8 cellular contexts compared by ENCODE assay signal in the genomic region with DNA sequence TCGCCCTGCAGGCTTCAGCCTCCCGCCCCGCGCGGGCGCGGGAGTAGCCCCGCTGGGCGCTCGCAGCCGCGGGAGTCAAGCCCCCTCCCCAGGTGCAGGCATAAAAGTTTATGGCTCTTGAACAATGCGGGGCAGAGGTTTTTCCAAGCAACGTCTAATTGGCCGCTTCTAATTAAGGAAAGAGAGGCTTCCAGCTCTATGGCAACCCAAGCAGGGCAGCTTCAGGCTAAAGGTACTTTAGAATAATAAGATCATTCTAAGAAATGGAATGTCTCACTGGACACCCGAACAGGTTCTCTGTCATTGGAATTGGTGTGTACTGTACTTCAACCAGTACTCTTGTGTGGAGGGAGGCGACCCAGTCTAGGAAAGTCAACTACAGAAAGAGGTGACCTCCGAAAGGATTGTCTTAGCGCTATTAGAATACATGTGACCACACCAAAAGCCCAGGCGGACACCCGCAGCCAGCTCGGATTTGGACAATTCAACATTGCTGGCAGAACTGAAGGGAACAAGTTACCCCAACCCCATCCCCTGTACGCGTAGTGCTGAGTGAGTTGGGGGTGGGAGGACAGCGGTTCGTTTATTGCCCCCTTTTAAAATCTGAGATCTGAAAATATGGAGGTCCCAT. TPM values are rescaled to one million over a fixed set of nuclear protein-coding genes. Genes with fewer than 3 reads are reported as not detected.
DNase-seq lines count a peak whose midpoint lies in the region; ATAC-seq and TF ChIP-seq lines count a peak whose summit lies in the region.

No MANE protein-coding gene starts in this region.

- H3K27me3 Mint-ChIP-seq in MCF 10A (ENCODE audit: insufficient read depth, unreplicated experiment) (peaks cover 67% of the 10 kb centered on the region), mesothelial cell of epicardium (ENCODE audit: low read depth) (peaks cover 53% of the 10 kb centered on the region)

- TF ChIP-seq CTCF in right atrium auricular region (IDR thresholded peaks at IDR 0.05) (no peak), MCF 10A (IDR thresholded peaks at IDR 0.05; ENCODE audit: unreplicated experiment) (no peak), mesothelial cell of epicardium (IDR thresholded peaks at IDR 0.05; ENCODE audit: unreplicated experiment) (no peak)

- peak overlapping the region; percentile 27 to 54 for H3K4me3 ChIP-seq in right atrium auricular region

- peak overlapping the region; percentile 78 for H3K4me3 Mint-ChIP-seq in MCF 10A (ENCODE audit: unreplicated experiment)
- H3K4me3 Mint-ChIP-seq in mesothelial cell of epicardium, result peak overlapping the region; percentile 55

- H3K36me3 ChIP-seq in right atrium auricular region, result no peaks in the 10 kb centered on the region

- intact Hi-C loops in Right ventricle myocardium inferior (cut with DNase I), result no loop called here
- intact Hi-C loops in MCF 10A (cut with micrococcal nuclease), result no loop called here

- peaks cover 61 to 74% of the 10 kb centered on the region in 2 donors for H3K27me3 ChIP-seq in right atrium auricular region

- POLR2A ChIA-PET in MCF 10A (lab: Yijun Ruan, JAX), result interaction anchor here (0.6 to 1.2 kb wide), 3 partner anchors 11 to 297 kb away, joined by 3 to 4 read pairs (median 3); no protein-coding TSS in a partner anchor

- no peaks in the 10 kb centered on the region for H3K36me3 Mint-ChIP-seq in MCF 10A (ENCODE audit: insufficient read depth, unreplicated experiment)
- H3K36me3 Mint-ChIP-seq in mesothelial cell of epicardium, result no peaks in the 10 kb centered on the region

- H3K27ac Mint-ChIP-seq in MCF 10A (ENCODE audit: low read depth, unreplicated experiment) (no peak overlapping the region), mesothelial cell of epicardium (no peak overlapping the region)

- ATAC-seq in Right ventricle myocardium inferior (no peak), GM21381 (IDR thresholded peaks at IDR 0.05; ENCODE audit: unreplicated experiment) (no peak), GM18861 (IDR thresholded peaks at IDR 0.05; ENCODE audit: unreplicated experiment) (no peak)

- CTCF ChIA-PET in MCF 10A (lab: Yijun Ruan, JAX), result interaction anchor here (0.5 to 1.5 kb wide), 5 partner anchors 9 to 353 kb away, joined by 3 to 7 read pairs (median 3); no protein-coding TSS in a partner anchor

- no peaks in the 10 kb centered on the region for H3K9me3 Mint-ChIP-seq in MCF 10A (ENCODE audit: unreplicated experiment)
- no peaks in the 10 kb centered on the region for H3K9me3 Mint-ChIP-seq in mesothelial cell of epicardium

- BruUV-seq in MCF 10A (replicated peaks; lab: Mats Ljungman, UMichigan), result no TSS peak

- H3K4me1 Mint-ChIP-seq in MCF 10A (ENCODE audit: insufficient read depth, unreplicated experiment) (no peaks in the 10 kb centered on the region), mesothelial cell of epicardium (peaks cover 21% of the 10 kb centered on the region)

- DNase-seq in right atrium auricular region (ENCODE audit: low spot score) (no peak), Right ventricle myocardium inferior (ENCODE audit: missing footprints) (no peak), MCF 10A (ENCODE audit: unreplicated experiment) (peak; percentile 16), mesothelial cell of epicardium (ENCODE audit: low spot score in 2 of 2, unreplicated experiment in 2 of 2) (no peak), NCI-H774 (lab: John Stamatoyannopoulos, UW) (no peak)
- no peak for DNase-seq in NK-92 treated with Interleukin-12 subunit alpha and Interleukin-12 subunit beta, amount 100 ng/mL, for 24 hours (lab: John Stamatoyannopoulos, UW)

- H3K27ac ChIP-seq in right atrium auricular region, result peak overlapping the region in 1 of 2 donors; percentile 35

- H3K9me3 ChIP-seq in right atrium auricular region, result no peaks in the 10 kb centered on the region

- H3K4me1 ChIP-seq in right atrium auricular region, result peaks cover 0 to 62% of the 10 kb centered on the region in 2 donors

RNA-seq across cellular contexts. Expression of a gene that starts 12.5 kb away (rescaled TPM):
- under 1 TPM; 0.44 to 0.63 TPM for total RNA-seq in right atrium auricular region
- total RNA-seq in Right ventricle myocardium inferior, result 1.6 TPM
- 0.09 TPM in 1 of 2 replicates, not detected in the other for total RNA-seq in MCF 10A (2022)
- total RNA-seq in mesothelial cell of epicardium, result 0.25 to 1.2 TPM (median 0.38 TPM) in 3 replicates
